In genomic region chr9:20570756-20571155, GRCh38 we compare ENCODE assay signal across 9 cellular contexts. TPM values are rescaled to one million over a fixed set of nuclear protein-coding genes. Genes with fewer than 3 reads are reported as not detected.
A peak's percentile ranks its signal among the peaks of the same experiment; 100 is the strongest.
DNase-seq lines count a peak whose midpoint lies in the region; ATAC-seq and TF ChIP-seq lines count a peak whose summit lies in the region.
"Had no signal": no experiment of that assay in that cellular context is flagged by ENCODE, and none has a peak within 500 bp of the region (broad histone marks: within the 10 kb centered on the region; RNA-seq: fewer than 3 reads in every experiment).

No MANE protein-coding gene starts in this region.

- H3K9me3 Mint-ChIP-seq in CD4-positive, CD25-positive, alpha-beta regulatory T cell = peaks cover 0 to 7% (median 2%) of the 10 kb centered on the region in 7 donors

- no peak overlapping the region for H3K27ac ChIP-seq in CD4-positive, CD25-positive, alpha-beta regulatory T cell (ENCODE audit: insufficient read depth, low read length, poor library complexity, severe bottlenecking)
- no peak overlapping the region for H3K27ac ChIP-seq in caudate nucleus (ENCODE audit: low read depth, low read length)
- H3K27ac ChIP-seq: dorsolateral prefrontal cortex had no signal

- TF ChIP-seq CTCF in fibroblast of villous mesenchyme (IDR thresholded peaks at IDR 0.05; ENCODE audit: insufficient read depth, low read depth, low read length) = no peak

- ATAC-seq in CD4-positive, CD25-positive, alpha-beta regulatory T cell (ENCODE audit: low read depth in 2 of 2) = no peak
- ATAC-seq in GM21447 (IDR thresholded peaks at IDR 0.05; ENCODE audit: unreplicated experiment) = peak; percentile 74

- peak overlapping the region; percentile 39 for H3K4me3 ChIP-seq in CD4-positive, CD25-positive, alpha-beta regulatory T cell (ENCODE audit: low read depth, low read length)
- H3K4me3 ChIP-seq in fibroblast of villous mesenchyme (ENCODE audit: low read depth, low read length) = peak overlapping the region; percentile 13
- H3K4me3 ChIP-seq: dorsolateral prefrontal cortex had no signal

- H3K36me3 Mint-ChIP-seq in CD4-positive, CD25-positive, alpha-beta regulatory T cell = peaks cover 24% of the 10 kb centered on the region

- peak in 1 of 3 donors; percentile 41 for DNase-seq in CD4-positive, CD25-positive, alpha-beta regulatory T cell
- DNase-seq in LHCN-M2 (ENCODE audit: low read depth) (peak; percentile 56), fibroblast of villous mesenchyme (ENCODE audit: low read depth) (peak; percentile 81), caudate nucleus (lab: John Stamatoyannopoulos, UW) (no peak), NCI-H774 (lab: John Stamatoyannopoulos, UW) (no peak), occipital lobe (lab: John Stamatoyannopoulos, UW) (no peak), NCI-H128 (lab: John Stamatoyannopoulos, UW; ENCODE audit: unreplicated experiment) (no peak)
- DNase-seq: dorsolateral prefrontal cortex had no signal

- H3K4me1 ChIP-seq in CD4-positive, CD25-positive, alpha-beta regulatory T cell (ENCODE audit: control insufficient read depth, insufficient read depth, low read length, poor library complexity, severe bottlenecking) = peaks cover 26% of the 10 kb centered on the region

- peak overlapping the region in 2 of 4 donors; percentile 3 to 27 for H3K4me3 Mint-ChIP-seq in CD4-positive, CD25-positive, alpha-beta regulatory T cell

- peaks cover 6% of the 10 kb centered on the region for H3K36me3 ChIP-seq in CD4-positive, CD25-positive, alpha-beta regulatory T cell (ENCODE audit: control insufficient read depth, insufficient read depth, low read length)

- no peaks in the 10 kb centered on the region for H3K27me3 Mint-ChIP-seq in CD4-positive, CD25-positive, alpha-beta regulatory T cell

- no peaks in the 10 kb centered on the region for H3K27me3 ChIP-seq in CD4-positive, CD25-positive, alpha-beta regulatory T cell (ENCODE audit: control insufficient read depth, insufficient read depth, low read length)
- H3K27me3 ChIP-seq: dorsolateral prefrontal cortex had no signal

- peaks cover 59 to 83% (median 67%) of the 10 kb centered on the region in 4 donors for H3K4me1 Mint-ChIP-seq in CD4-positive, CD25-positive, alpha-beta regulatory T cell

- no peaks in the 10 kb centered on the region for H3K9me3 ChIP-seq in CD4-positive, CD25-positive, alpha-beta regulatory T cell (ENCODE audit: control insufficient read depth in 2 of 2, low read length in 2 of 2)

- peak overlapping the region in 1 of 3 donors; percentile 60 for H3K27ac Mint-ChIP-seq in CD4-positive, CD25-positive, alpha-beta regulatory T cell

RNA-seq across cellular contexts. Expression of gene MLLT3, which starts 51.5 kb away (rescaled TPM):
- 63.2 TPM for total RNA-seq in CD4-positive, CD25-positive, alpha-beta regulatory T cell
- 10 to 100 TPM; 37.6 to 51.8 (median 48.5) TPM for polyA plus RNA-seq in CD4-positive, CD25-positive, alpha-beta regulatory T cell
- total RNA-seq in LHCN-M2 (2014; rRNA removed) (31.3 and 34.0 TPM in 2 replicates), fibroblast of villous mesenchyme (23.5 and 44.9 TPM in 2 replicates), occipital lobe (152 TPM)
- polyA plus RNA-seq in LHCN-M2 (2012) = 7.9 TPM

Comparison
In these comparisons a context has a peak if more than half of its experiments do, and no peak if none do; other contexts are left out.
1. DNase-seq: peak in LHCN-M2 (single experiment) and fibroblast of villous mesenchyme (single experiment); none in caudate nucleus (0 of 61), NCI-H774 (single experiment), occipital lobe (single experiment) and NCI-H128 (single experiment).